In the genomic region with DNA sequence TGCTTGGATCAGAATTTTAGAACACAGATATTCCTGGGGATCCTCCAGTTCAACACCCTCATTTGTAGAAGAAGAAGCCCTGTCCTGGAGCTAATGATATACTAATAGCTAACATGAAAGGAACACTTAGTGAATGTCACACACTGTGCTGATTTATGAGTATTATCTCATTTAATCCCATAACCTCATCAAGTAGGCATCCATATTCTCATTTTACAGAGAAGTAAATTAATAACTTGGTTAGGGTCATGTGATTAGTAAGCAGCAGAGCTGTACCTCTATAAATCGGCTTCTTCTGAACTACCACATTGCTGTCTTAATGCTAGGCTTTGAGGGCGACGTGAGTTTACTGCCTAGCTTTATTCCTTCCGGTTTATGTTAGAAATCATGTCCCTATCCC, we compare ENCODE assay signal across 16 cellular contexts. TPM values are rescaled to one million over a fixed set of nuclear protein-coding genes. Genes with fewer than 3 reads are reported as not detected.
DNase-seq lines count a peak whose midpoint lies in the region; FAIRE-seq and TF ChIP-seq lines count a peak whose summit lies in the region.
"Had no signal": no experiment of that assay in that cellular context is flagged by ENCODE, and none has a peak within 500 bp of the region (broad histone marks: within the 10 kb centered on the region; RNA-seq: fewer than 3 reads in every experiment).

No MANE protein-coding gene starts in this region.

- no peak for TF ChIP-seq CTCF in VCaP (conservative IDR thresholded peaks at IDR 0.05)

- no peaks in the 10 kb centered on the region for H3K79me1 ChIP-seq in mesenchymal stem cell (replicated peaks; ENCODE audit: low read length, poor library complexity, severe bottlenecking)

- H3K4me3 ChIP-seq in mesenchymal stem cell (ENCODE audit: insufficient read depth in 1 of 2, low read depth in 1 of 2, low read length in 2 of 2), result no peak overlapping the region

- no peak for FAIRE-seq in RCC 7860 (lab: Jason Lieb, UNC)
- FAIRE-seq: HepG2 had no signal

- no peak overlapping the region for H3K14ac ChIP-seq in mesenchymal stem cell (ENCODE audit: low read length in 2 of 2)

- H3K36me3 ChIP-seq in mesenchymal stem cell (ENCODE audit: control insufficient read depth in 1 of 2, insufficient read depth in 2 of 2, low read depth in 1 of 2, low read length in 2 of 2), result no peaks in the 10 kb centered on the region

- no peak overlapping the region for H2BK15ac ChIP-seq in mesenchymal stem cell (ENCODE audit: low read depth, poor library complexity, severe bottlenecking)

- no peak overlapping the region for H3K18ac ChIP-seq in mesenchymal stem cell (ENCODE audit: low read depth in 1 of 2, low read length in 2 of 2)

- H3K36me3 Mint-ChIP-seq in activated T-cell treated with anti-CD3 and anti-CD28 coated beads, Interleukin-2, amount 50 U/mL, for 24 hours (ENCODE audit: low read depth), result no peaks in the 10 kb centered on the region
- H3K36me3 Mint-ChIP-seq: CD14-positive monocyte; CD8-positive, alpha-beta T cell had no signal

- H3K27me3 ChIP-seq in mesenchymal stem cell (ENCODE audit: control insufficient read depth in 1 of 2, insufficient read depth in 1 of 2, low read length in 2 of 2), result no peaks in the 10 kb centered on the region

- no peak overlapping the region for H2AFZ ChIP-seq in mesenchymal stem cell (ENCODE audit: low read depth, low read length)

- H3K4me3 Mint-ChIP-seq in activated T-cell treated with anti-CD3 and anti-CD28 coated beads, Interleukin-2, amount 50 U/mL, for 24 hours, result no peak overlapping the region
- H3K4me3 Mint-ChIP-seq: CD14-positive monocyte; CD8-positive, alpha-beta T cell had no signal

- H3K9me3 Mint-ChIP-seq in activated T-cell treated with anti-CD3 and anti-CD28 coated beads, Interleukin-2, amount 50 U/mL, for 24 hours, result no peaks in the 10 kb centered on the region
- H3K9me3 Mint-ChIP-seq: CD8-positive, alpha-beta T cell had no signal

- H3K9ac ChIP-seq in mesenchymal stem cell (ENCODE audit: low read length), result no peak overlapping the region

- H2BK12ac ChIP-seq in mesenchymal stem cell (ENCODE audit: low read length in 2 of 2), result no peak overlapping the region

- H3K4me1 Mint-ChIP-seq in activated T-cell treated with anti-CD3 and anti-CD28 coated beads, Interleukin-2, amount 50 U/mL, for 24 hours (ENCODE audit: low read depth), result no peaks in the 10 kb centered on the region
- H3K4me1 Mint-ChIP-seq: CD14-positive monocyte had no signal

- H3K4me2 ChIP-seq in mesenchymal stem cell (ENCODE audit: low read length, poor library complexity, severe bottlenecking), result no peak overlapping the region

- H2BK5ac ChIP-seq in mesenchymal stem cell (ENCODE audit: low read depth, low read length, poor library complexity, severe bottlenecking), result no peak overlapping the region

- H3K9me3 ChIP-seq in mesenchymal stem cell (ENCODE audit: control insufficient read depth, low read length), result no peaks in the 10 kb centered on the region

- H3K27ac ChIP-seq in VCaP (peak overlapping the region; percentile 78), mesenchymal stem cell (ENCODE audit: low read length, poor library complexity, severe bottlenecking) (peak overlapping the region; percentile 8)
- H3K27ac ChIP-seq: 22Rv1 had no signal

- H3K4ac ChIP-seq in mesenchymal stem cell (ENCODE audit: low read depth in 1 of 2, low read length in 2 of 2), result no peak overlapping the region

- H4K91ac ChIP-seq in mesenchymal stem cell (ENCODE audit: low read length), result no peak overlapping the region

- no peak overlapping the region for H4K8ac ChIP-seq in mesenchymal stem cell (ENCODE audit: low read length)

- no peak overlapping the region for H2AK5ac ChIP-seq in mesenchymal stem cell (ENCODE audit: low read length, severe bottlenecking)

- WGBS in mesenchymal stem cell, result 90% methylated on average over 3 of the region's 4 CpGs

- H3K23ac ChIP-seq in mesenchymal stem cell (ENCODE audit: low read length in 2 of 2), result no peak overlapping the region

- DNase-seq in NCI-H524 treated with DMSO at 0.1 percent for 48 hours (lab: John Stamatoyannopoulos, UW) (peak; percentile 2), NCI-H524 (lab: John Stamatoyannopoulos, UW) (no peak), mesenchymal stem cell (no peak), DMS53 treated with DMSO at 0.1 percent for 48 hours (lab: John Stamatoyannopoulos, UW; ENCODE audit: unreplicated experiment) (no peak), RCC 7860 (ENCODE audit: low spot score) (no peak), SKM-1 treated with dmso at 0.1 percent for 144 hours (lab: John Stamatoyannopoulos, UW; ENCODE audit: unreplicated experiment) (no peak)
- DNase-seq in activated T-cell treated with anti-CD3 and anti-CD28 coated beads, Interleukin-2, amount 50 U/mL, for 24 hours, result no peak
- DNase-seq: CD8-positive, alpha-beta T cell; COR-L47; GF-D8; HCEC 1CT had no signal

- H2BK120ac ChIP-seq in mesenchymal stem cell (ENCODE audit: low read depth, low read length), result no peak overlapping the region

- no peak overlapping the region for H3K27ac Mint-ChIP-seq in activated T-cell treated with anti-CD3 and anti-CD28 coated beads, Interleukin-2, amount 50 U/mL, for 24 hours
- H3K27ac Mint-ChIP-seq: CD14-positive monocyte; CD8-positive, alpha-beta T cell had no signal

- no peaks in the 10 kb centered on the region for H3K27me3 Mint-ChIP-seq in activated T-cell treated with anti-CD3 and anti-CD28 coated beads, Interleukin-2, amount 50 U/mL, for 24 hours

- no peaks in the 10 kb centered on the region for H3K4me1 ChIP-seq in mesenchymal stem cell (ENCODE audit: control insufficient read depth, insufficient read depth, low read depth, low read length)

RNA-seq across cellular contexts. Expression of a gene that starts 6.0 kb away (rescaled TPM):
- 0.03 TPM for polyA plus RNA-seq in mesenchymal stem cell (2013, experiment 1 of 2)
- polyA plus RNA-seq in mesenchymal stem cell (2013, experiment 2 of 2), result 0.18 TPM
- polyA plus RNA-seq: BJ, CD14-positive monocyte had no signal
